1 cellular context compared by ENCODE assay signal in genomic region chr9:130383979-130384676, GRCh38.
A peak's percentile ranks its signal among the peaks of the same experiment; 100 is the strongest.
TF ChIP-seq lines count a peak whose summit lies in the region.

No MANE protein-coding gene starts in this region.

TF ChIP-seq in K562, 482 proteins besides CTCF, POLR2A, EP300 and RAD21 (continued from another document):
- TF ChIP-seq ZBTB43 (CRISPR knock-in tag; IDR thresholded peaks at IDR 0.05) (no peak), NBN (IDR thresholded peaks at IDR 0.05; ENCODE audit: low read depth) (no peak), CREM (IDR thresholded peaks at IDR 0.05; ENCODE audit: low read depth) (no peak), TBL1XR1 (IDR thresholded peaks at IDR 0.05; ENCODE audit: low read length in 2 of 2) (no peak), ELF2 (CRISPR knock-in tag; IDR thresholded peaks at IDR 0.05) (no peak), NFE2 (IDR thresholded peaks at IDR 0.05; ENCODE audit: low read depth) (no peak), ZNF75A (CRISPR knock-in tag; IDR thresholded peaks at IDR 0.05) (no peak), ZNF644 (tag; IDR thresholded peaks at IDR 0.05; ENCODE audit: low read depth) (no peak), ATF1 (CRISPR knock-in tag; IDR thresholded peaks at IDR 0.05) (no peak), ATF1 (tag; IDR thresholded peaks at IDR 0.05) (no peak), RERE (CRISPR knock-in tag; IDR thresholded peaks at IDR 0.05; ENCODE audit: borderline replicate concordance) (no peak), ZBTB7A (IDR thresholded peaks at IDR 0.05; ENCODE audit: borderline replicate concordance, control insufficient read depth, low read depth, low read length) (no peak), ZNF12 (CRISPR knock-in tag; IDR thresholded peaks at IDR 0.05) (no peak), ZNF174 (CRISPR knock-in tag; IDR thresholded peaks at IDR 0.05) (no peak), ESRRA (IDR thresholded peaks at IDR 0.05; ENCODE audit: borderline replicate concordance, low read depth) (0 out of 2 replicates have a peak, but pooled peaks have one; percentile 25), RAD51 (IDR thresholded peaks at IDR 0.05; ENCODE audit: borderline replicate concordance, low read depth) (peak; percentile 86), HOXB6 (CRISPR knock-in tag; IDR thresholded peaks at IDR 0.05; ENCODE audit: borderline replicate concordance) (no peak)
